8 cellular contexts compared by ENCODE assay signal in genomic region chr19:12790628-12791344, GRCh38. TPM values are rescaled to one million over a fixed set of nuclear protein-coding genes. Genes with fewer than 3 reads are reported as not detected.
DNase-seq lines count a peak whose midpoint lies in the region; ATAC-seq lines count a peak whose summit lies in the region.

No MANE protein-coding gene starts in this region.

- peaks cover 8% of the 10 kb centered on the region for H3K36me3 Mint-ChIP-seq in activated CD8-positive, alpha-beta memory T cell treated with anti-CD3 and anti-CD28 coated beads, Interleukin-2, amount 10 ng/mL, durations not matched to agents 7 days and 5 days

- peaks cover 41% of the 10 kb centered on the region for H3K4me1 Mint-ChIP-seq in activated CD8-positive, alpha-beta memory T cell treated with anti-CD3 and anti-CD28 coated beads, Interleukin-2, amount 10 ng/mL, durations not matched to agents 7 days and 5 days

- CTCF ChIA-PET in activated CD8-positive, alpha-beta memory T cell treated with anti-CD3 and anti-CD28 coated beads, Interleukin-2, amount 10 ng/mL, durations not matched to agents 7 days and 5 days (lab: Charles Lee): interaction anchor here (1.0 to 18.0 kb wide), 2 partner anchors 21 to 57 kb away, joined by 3 to 1017 read pairs; partner anchors contain the start of gene HOOK2

- H3K4me3 ChIP-seq in iPS-11a (ENCODE audit: low read depth, low read length): peak overlapping the region; percentile 69

- DNase-seq in DMS79 treated with DMSO at 0.1 percent for 48 hours (lab: John Stamatoyannopoulos, UW) (peak; percentile 32), DMS79 (lab: John Stamatoyannopoulos, UW) (no peak), COLO829 (ENCODE audit: low spot score) (no peak), A172 (ENCODE audit: low spot score) (no peak), ACHN (no peak)
- no peak for DNase-seq in activated CD8-positive, alpha-beta memory T cell treated with anti-CD3 and anti-CD28 coated beads, Interleukin-2, amount 10 ng/mL, durations not matched to agents 7 days and 5 days
- DNase-seq in stimulated activated naive CD8-positive, alpha-beta T cell treated with anti-CD3 and anti-CD28 coated beads, Interleukin-15, Interleukin-2, amounts not matched to agents 100 U/mL and 50 U/mL, for 24 hours: peak; percentile 37

- peak overlapping the region; percentile 93 for H3K4me3 Mint-ChIP-seq in activated CD8-positive, alpha-beta memory T cell treated with anti-CD3 and anti-CD28 coated beads, Interleukin-2, amount 10 ng/mL, durations not matched to agents 7 days and 5 days

- no peaks in the 10 kb centered on the region for H3K27me3 Mint-ChIP-seq in activated CD8-positive, alpha-beta memory T cell treated with anti-CD3 and anti-CD28 coated beads, Interleukin-2, amount 10 ng/mL, durations not matched to agents 7 days and 5 days

- no peaks in the 10 kb centered on the region for H3K9me3 Mint-ChIP-seq in activated CD8-positive, alpha-beta memory T cell treated with anti-CD3 and anti-CD28 coated beads, Interleukin-2, amount 10 ng/mL, durations not matched to agents 7 days and 5 days (ENCODE audit: low read depth)

- in situ Hi-C loops in ACHN (cut with HindIII; ENCODE audit: low pct_ligation_motif_present, low pct_unique_long_range_greater_than_20kb, low sequenced_read_pairs): no loop called here

- H3K27ac Mint-ChIP-seq in activated CD8-positive, alpha-beta memory T cell treated with anti-CD3 and anti-CD28 coated beads, Interleukin-2, amount 10 ng/mL, durations not matched to agents 7 days and 5 days: peak overlapping the region; percentile 95

- no peak for ATAC-seq in activated CD8-positive, alpha-beta memory T cell treated with anti-CD3 and anti-CD28 coated beads, Interleukin-2, amount 10 ng/mL, durations not matched to agents 7 days and 5 days
- ATAC-seq in stimulated activated naive CD8-positive, alpha-beta T cell treated with anti-CD3 and anti-CD28 coated beads, Interleukin-15, Interleukin-2, amounts not matched to agents 100 U/mL and 50 U/mL, for 24 hours: no peak

RNA-seq across cellular contexts. Expression of gene JUNB, which starts 0.5 kb away (rescaled TPM):
- 100 to 1,000 TPM; 142 to 191 TPM for total RNA-seq in activated CD8-positive, alpha-beta memory T cell treated with anti-CD3 and anti-CD28 coated beads, Interleukin-2, amount 10 ng/mL, durations not matched to agents 7 days and 5 days
- 79.1 and 85.7 TPM in 2 replicates for total RNA-seq in A172 (2014; rRNA removed; shearing (Covaris generic))

RNA-seq across cellular contexts. Expression of gene PRDX2, which starts 10.8 kb away (rescaled TPM):
- 100 to 1,000 TPM; 168 to 218 TPM for total RNA-seq in activated CD8-positive, alpha-beta memory T cell treated with anti-CD3 and anti-CD28 coated beads, Interleukin-2, amount 10 ng/mL, durations not matched to agents 7 days and 5 days
- total RNA-seq in A172 (2014; rRNA removed; shearing (Covaris generic)): not detected in 2 replicates

RNA-seq across cellular contexts. Expression of gene THSD8, which starts 11.1 kb away (rescaled TPM):
- total RNA-seq in activated CD8-positive, alpha-beta memory T cell treated with anti-CD3 and anti-CD28 coated beads, Interleukin-2, amount 10 ng/mL, durations not matched to agents 7 days and 5 days: 10 to 100 TPM; 27.9 to 29.8 TPM
- not detected in 2 replicates for total RNA-seq in A172 (2014; rRNA removed; shearing (Covaris generic))

RNA-seq across cellular contexts. Expression of gene HOOK2, which starts 15.4 kb away (rescaled TPM):
- 10 to 100 TPM; 16.6 to 18.2 TPM for total RNA-seq in activated CD8-positive, alpha-beta memory T cell treated with anti-CD3 and anti-CD28 coated beads, Interleukin-2, amount 10 ng/mL, durations not matched to agents 7 days and 5 days
- 10.2 and 20.5 TPM in 2 replicates for total RNA-seq in A172 (2014; rRNA removed; shearing (Covaris generic))

RNA-seq across cellular contexts. Expression of gene RNASEH2A, which starts 15.6 kb away (rescaled TPM):
- 10 to 100 TPM; 53.4 to 58.8 TPM for total RNA-seq in activated CD8-positive, alpha-beta memory T cell treated with anti-CD3 and anti-CD28 coated beads, Interleukin-2, amount 10 ng/mL, durations not matched to agents 7 days and 5 days
- total RNA-seq in A172 (2014; rRNA removed; shearing (Covaris generic)): 88.8 and 89.6 TPM in 2 replicates

Comparison
In these comparisons a context has a peak if more than half of its experiments do, and no peak if none do; other contexts are left out.
1. DNase-seq: peak in DMS79 treated with DMSO at 0.1 percent for 48 hours (single experiment) and stimulated activated naive CD8-positive, alpha-beta T cell treated with anti-CD3 and anti-CD28 coated beads, Interleukin-15, Interleukin-2, amounts not matched to agents 100 U/mL and 50 U/mL, for 24 hours (single experiment); none in DMS79 (single experiment), activated CD8-positive, alpha-beta memory T cell treated with anti-CD3 and anti-CD28 coated beads, Interleukin-2, amount 10 ng/mL, durations not matched to agents 7 days and 5 days (single experiment), COLO829 (single experiment), A172 (single experiment) and ACHN (single experiment).
2. RNA of gene PRDX2, which starts 10.8 kb away (total RNA-seq): 168 to 218 TPM in activated CD8-positive, alpha-beta memory T cell treated with anti-CD3 and anti-CD28 coated beads, Interleukin-2, amount 10 ng/mL, durations not matched to agents 7 days and 5 days; not detected in A172; every median in the first group is over 100 times any median in the second.
3. RNA of gene THSD8, which starts 11.1 kb away (total RNA-seq): 27.9 to 29.8 TPM in activated CD8-positive, alpha-beta memory T cell treated with anti-CD3 and anti-CD28 coated beads, Interleukin-2, amount 10 ng/mL, durations not matched to agents 7 days and 5 days; not detected in A172; every median in the first group is over 10 times any median in the second.